In genomic region chr22:43300891-43301676, GRCh38 we compare ENCODE assay signal across 1 cellular context.
TF ChIP-seq lines count a peak whose summit lies in the region.

No MANE protein-coding gene starts in this region.

TF ChIP-seq in IMR-90, 13 proteins besides CTCF, POLR2A, EP300 and RAD21 (continued from another document):
- no peak for TF ChIP-seq USF2 (IDR thresholded peaks at IDR 0.05; ENCODE audit: low read depth, low read length)
- TF ChIP-seq FOS (IDR thresholded peaks at IDR 0.05; ENCODE audit: low read depth, low read length) = no peak
- no peak for TF ChIP-seq SMC3 (IDR thresholded peaks at IDR 0.05; ENCODE audit: low read depth, low read length)
- no peak for TF ChIP-seq ELK1 (IDR thresholded peaks at IDR 0.05; ENCODE audit: borderline replicate concordance, low read depth, low read length)
TF ChIP-seq in IMR-90: peak in this region for 0.
